1 cellular context compared by ENCODE assay signal in the genomic region with DNA sequence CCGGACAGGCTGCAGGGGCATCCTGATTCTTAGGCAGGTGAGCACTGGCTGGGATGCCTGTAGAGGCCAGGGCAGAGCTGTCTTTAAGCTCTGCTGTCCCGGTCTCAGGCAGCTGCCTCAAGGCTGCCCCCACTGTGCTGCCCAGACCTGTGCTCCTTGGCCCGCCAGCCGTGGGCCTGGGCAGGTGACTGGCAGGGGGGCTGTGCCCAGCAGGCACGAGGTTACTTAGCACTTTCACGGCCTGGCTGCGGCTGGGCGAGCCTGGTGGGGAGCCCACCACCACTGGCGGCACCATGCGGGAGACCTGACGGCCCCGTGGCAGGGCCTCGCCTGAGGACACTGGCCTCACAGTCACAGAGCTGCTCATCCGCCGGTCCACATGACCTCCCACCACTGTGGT.
TF ChIP-seq lines count a peak whose summit lies in the region.

No MANE protein-coding gene starts in this region.

TF ChIP-seq in WTC11, 78 proteins besides CTCF, POLR2A, EP300 and RAD21 (continued from another document):
- TF ChIP-seq, protein P1, sequence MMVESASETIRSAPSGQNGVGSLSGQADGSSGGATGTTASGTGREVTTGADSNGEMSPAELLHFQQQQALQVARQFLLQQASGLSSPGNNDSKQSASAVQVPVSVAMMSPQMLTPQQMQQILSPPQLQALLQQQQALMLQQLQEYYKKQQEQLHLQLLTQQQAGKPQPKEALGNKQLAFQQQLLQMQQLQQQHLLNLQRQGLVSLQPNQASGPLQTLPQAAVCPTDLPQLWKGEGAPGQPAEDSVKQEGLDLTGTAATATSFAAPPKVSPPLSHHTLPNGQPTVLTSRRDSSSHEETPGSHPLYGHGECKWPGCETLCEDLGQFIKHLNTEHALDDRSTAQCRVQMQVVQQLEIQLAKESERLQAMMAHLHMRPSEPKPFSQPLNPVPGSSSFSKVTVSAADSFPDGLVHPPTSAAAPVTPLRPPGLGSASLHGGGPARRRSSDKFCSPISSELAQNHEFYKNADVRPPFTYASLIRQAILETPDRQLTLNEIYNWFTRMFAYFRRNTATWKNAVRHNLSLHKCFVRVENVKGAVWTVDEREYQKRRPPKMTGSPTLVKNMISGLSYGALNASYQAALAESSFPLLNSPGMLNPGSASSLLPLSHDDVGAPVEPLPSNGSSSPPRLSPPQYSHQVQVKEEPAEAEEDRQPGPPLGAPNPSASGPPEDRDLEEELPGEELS (CRISPR knock-in tag; IDR thresholded peaks at IDR 0.05) = no peak
- TF ChIP-seq TP53 (CRISPR knock-in tag; IDR thresholded peaks at IDR 0.05) (no peak), ETV6 (CRISPR knock-in tag; IDR thresholded peaks at IDR 0.05) (no peak), FOXJ3 (CRISPR knock-in tag; IDR thresholded peaks at IDR 0.05; ENCODE audit: borderline replicate concordance) (no peak), ZNF416 (CRISPR knock-in tag; IDR thresholded peaks at IDR 0.05) (no peak), NR3C1 (CRISPR knock-in tag; conservative IDR thresholded peaks at IDR 0.05; ENCODE audit: low read depth) (no peak)
- TF ChIP-seq, protein P2, sequence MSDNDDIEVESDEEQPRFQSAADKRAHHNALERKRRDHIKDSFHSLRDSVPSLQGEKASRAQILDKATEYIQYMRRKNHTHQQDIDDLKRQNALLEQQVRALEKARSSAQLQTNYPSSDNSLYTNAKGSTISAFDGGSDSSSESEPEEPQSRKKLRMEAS (CRISPR knock-in tag; IDR thresholded peaks at IDR 0.05) = no peak
- TF ChIP-seq, protein P3, sequence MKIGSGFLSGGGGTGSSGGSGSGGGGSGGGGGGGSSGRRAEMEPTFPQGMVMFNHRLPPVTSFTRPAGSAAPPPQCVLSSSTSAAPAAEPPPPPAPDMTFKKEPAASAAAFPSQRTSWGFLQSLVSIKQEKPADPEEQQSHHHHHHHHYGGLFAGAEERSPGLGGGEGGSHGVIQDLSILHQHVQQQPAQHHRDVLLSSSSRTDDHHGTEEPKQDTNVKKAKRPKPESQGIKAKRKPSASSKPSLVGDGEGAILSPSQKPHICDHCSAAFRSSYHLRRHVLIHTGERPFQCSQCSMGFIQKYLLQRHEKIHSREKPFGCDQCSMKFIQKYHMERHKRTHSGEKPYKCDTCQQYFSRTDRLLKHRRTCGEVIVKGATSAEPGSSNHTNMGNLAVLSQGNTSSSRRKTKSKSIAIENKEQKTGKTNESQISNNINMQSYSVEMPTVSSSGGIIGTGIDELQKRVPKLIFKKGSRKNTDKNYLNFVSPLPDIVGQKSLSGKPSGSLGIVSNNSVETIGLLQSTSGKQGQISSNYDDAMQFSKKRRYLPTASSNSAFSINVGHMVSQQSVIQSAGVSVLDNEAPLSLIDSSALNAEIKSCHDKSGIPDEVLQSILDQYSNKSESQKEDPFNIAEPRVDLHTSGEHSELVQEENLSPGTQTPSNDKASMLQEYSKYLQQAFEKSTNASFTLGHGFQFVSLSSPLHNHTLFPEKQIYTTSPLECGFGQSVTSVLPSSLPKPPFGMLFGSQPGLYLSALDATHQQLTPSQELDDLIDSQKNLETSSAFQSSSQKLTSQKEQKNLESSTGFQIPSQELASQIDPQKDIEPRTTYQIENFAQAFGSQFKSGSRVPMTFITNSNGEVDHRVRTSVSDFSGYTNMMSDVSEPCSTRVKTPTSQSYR (CRISPR knock-in tag; IDR thresholded peaks at IDR 0.05) = no peak
